1 cellular context compared by ENCODE assay signal in genomic region chr1:40161888-40162397, GRCh38.
TF ChIP-seq lines count a peak whose summit lies in the region.

No MANE protein-coding gene starts in this region.

TF ChIP-seq in GM23338, 12 proteins besides CTCF, POLR2A, EP300 and RAD21 (continued from another document):
- TF ChIP-seq ZNF462 (CRISPR knock-in tag; IDR thresholded peaks at IDR 0.05), result no peak
- no peak for TF ChIP-seq ZNF331 (CRISPR knock-in tag; IDR thresholded peaks at IDR 0.05; ENCODE audit: low read depth)
- no peak for TF ChIP-seq ETS1 (IDR thresholded peaks at IDR 0.05)
- no peak for TF ChIP-seq JUNB (IDR thresholded peaks at IDR 0.05; ENCODE audit: unreplicated experiment)
- TF ChIP-seq EZH2phosphoT487 (IDR thresholded peaks at IDR 0.05; ENCODE audit: unreplicated experiment), result no peak
